11 cellular contexts compared by ENCODE assay signal in the genomic region with DNA sequence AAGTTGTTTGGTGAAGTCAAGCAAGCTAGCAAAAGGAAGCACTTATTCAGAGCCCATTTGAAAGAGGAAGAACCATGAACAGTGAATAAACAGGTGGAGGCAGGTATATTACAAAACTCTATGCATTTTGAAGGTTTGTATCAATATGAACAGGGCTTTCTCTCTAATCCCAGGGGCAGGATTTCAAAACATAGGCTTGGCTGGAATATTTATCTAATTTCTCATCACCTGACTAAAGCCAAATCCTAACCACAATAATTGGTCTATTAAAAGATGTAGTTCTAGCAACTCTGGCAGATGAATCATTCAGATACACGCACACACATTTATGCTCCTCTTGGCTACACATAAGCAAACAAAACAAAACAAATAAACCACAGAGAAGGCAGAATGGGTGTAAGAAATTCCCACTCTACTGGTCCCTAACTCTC.
A peak's percentile ranks its signal among the peaks of the same experiment; 100 is the strongest.
DNase-seq lines count a peak whose midpoint lies in the region; TF ChIP-seq lines count a peak whose summit lies in the region.
"Had no signal": no experiment of that assay in that cellular context is flagged by ENCODE, and none has a peak within 500 bp of the region (broad histone marks: within the 10 kb centered on the region; RNA-seq: fewer than 3 reads in every experiment).

No MANE protein-coding gene starts in this region.

- DNase-seq in Caki2 (ENCODE audit: low read depth) (peak; percentile 56), M059J (ENCODE audit: low read depth) (peak; percentile 96), brain microvascular endothelial cell (peak; percentile 82), kidney tubule cell (ENCODE audit: low spot score) (peak; percentile 86), SKM-1 treated with dmso at 0.1 percent for 144 hours (lab: John Stamatoyannopoulos, UW; ENCODE audit: unreplicated experiment) (no peak), COLO668 (lab: John Stamatoyannopoulos, UW; ENCODE audit: unreplicated experiment) (no peak), hippocampal formation (lab: John Stamatoyannopoulos, UW) (no peak), substantia nigra (lab: John Stamatoyannopoulos, UW) (no peak)
- DNase-seq: NCI-H187 treated with DMSO at 0.1 percent for 48 hours; stimulated activated CD4-positive, alpha-beta T cell treated with anti-CD3 and anti-CD28 coated beads, Interleukin-4, amount 100 ng/mL, for 1 hour had no signal

- H3K4me3 ChIP-seq in brain microvascular endothelial cell (ENCODE audit: low read depth, low read length): no peak overlapping the region
- H3K4me3 ChIP-seq: thoracic aorta had no signal

- no peaks in the 10 kb centered on the region for H3K27me3 ChIP-seq in brain microvascular endothelial cell (replicated peaks)

- no peak for TF ChIP-seq CTCF in brain microvascular endothelial cell (IDR thresholded peaks at IDR 0.05; ENCODE audit: low read depth, low read length, missing control alignments)

- in situ Hi-C loops in Caki2 (cut with HindIII; ENCODE audit: low pct_unique_long_range_greater_than_20kb, low sequenced_read_pairs) (no loop called here), brain microvascular endothelial cell (cut with HindIII; ENCODE audit: low pct_ligation_motif_present, low sequenced_read_pairs) (no loop called here)

- H3K27ac ChIP-seq in brain microvascular endothelial cell (peak overlapping the region; percentile 38), substantia nigra (ENCODE audit: low read depth, low read length, poor library complexity, severe bottlenecking) (no peak overlapping the region)
- H3K27ac ChIP-seq: thoracic aorta had no signal

- no peaks in the 10 kb centered on the region for H3K36me3 ChIP-seq in brain microvascular endothelial cell (replicated peaks)
- H3K36me3 ChIP-seq: thoracic aorta had no signal

Comparison
In these comparisons a context has a peak if more than half of its experiments do, and no peak if none do; other contexts are left out.
1. DNase-seq: peak in Caki2 (single experiment), M059J (single experiment), brain microvascular endothelial cell (single experiment) and kidney tubule cell (single experiment); none in SKM-1 treated with dmso at 0.1 percent for 144 hours (single experiment), COLO668 (single experiment), hippocampal formation (0 of 2) and substantia nigra (0 of 49).